Comparison of ENCODE assay signal across 8 cellular contexts in the genomic region with DNA sequence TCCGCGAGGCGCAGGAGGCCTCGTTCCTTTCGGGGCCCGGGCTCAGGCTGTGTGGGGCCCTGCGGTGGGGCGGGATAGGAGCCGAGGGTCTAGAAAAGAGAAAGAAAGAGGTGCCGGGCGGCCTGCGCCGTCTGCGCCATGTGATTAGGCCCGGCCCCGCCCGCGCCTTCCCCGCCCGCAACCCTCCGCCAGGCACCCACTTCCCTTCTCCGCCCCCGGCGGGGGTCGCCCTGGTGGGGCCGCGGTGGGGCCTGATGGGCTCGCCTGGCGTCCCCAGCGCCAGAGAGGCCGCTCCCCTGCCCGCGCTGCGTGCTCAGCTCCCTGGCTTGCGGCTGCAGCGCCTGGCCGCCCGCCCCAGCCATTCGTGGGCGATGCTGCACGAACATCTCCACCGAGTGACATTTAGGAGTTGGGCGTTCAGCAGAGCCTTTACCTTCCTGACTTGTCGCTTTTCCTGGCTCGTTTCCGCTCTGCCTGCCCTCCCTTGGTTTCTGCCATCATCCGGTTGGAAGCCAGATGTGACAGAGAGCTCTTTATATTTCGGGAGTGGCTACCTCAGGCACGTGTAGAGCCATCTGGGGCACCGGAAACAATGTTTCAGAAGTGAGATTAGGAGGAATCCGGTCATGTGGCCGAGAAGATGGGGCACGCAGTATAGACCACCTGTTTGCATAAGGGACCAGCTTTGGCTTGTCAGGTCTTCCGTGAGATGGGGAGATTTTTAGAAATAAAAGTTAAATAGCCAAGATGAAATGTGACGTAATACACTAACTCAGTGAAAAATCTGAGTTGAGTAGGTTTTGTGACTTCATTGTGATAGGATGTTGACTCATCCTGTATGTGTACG. TPM values are rescaled to one million over a fixed set of nuclear protein-coding genes. Genes with fewer than 3 reads are reported as not detected.
DNase-seq lines count a peak whose midpoint lies in the region; ATAC-seq and TF ChIP-seq lines count a peak whose summit lies in the region.

No MANE protein-coding gene starts in this region.

- DNase-seq in AG20443 (ENCODE audit: low spot score) (peak; percentile 29), NCI-H524 (lab: John Stamatoyannopoulos, UW) (peak; percentile 70 to 86), coronary artery (ENCODE audit: low spot score) (peak; percentile 81)
- DNase-seq in activated CD4-positive, alpha-beta T cell treated with anti-CD3 and anti-CD28 coated beads for 48 hours, result peak; percentile 78
- peak; percentile 54 to 61 for DNase-seq in stimulated activated CD4-positive, alpha-beta T cell treated with anti-CD3 and anti-CD28 coated beads, Interleukin-4, amount 100 ng/mL, for 48 hours (ENCODE audit: low read depth in 2 of 2)

- TF ChIP-seq CTCF in coronary artery (IDR thresholded peaks at IDR 0.05) (no peak), liver (IDR thresholded peaks at IDR 0.05; ENCODE audit: low read depth, low read length, missing input control) (no peak)

- H3K27ac ChIP-seq in coronary artery, result peak overlapping the region; percentile 98 to 99
- H3K27ac ChIP-seq in liver (ENCODE audit: low read depth in 1 of 2, low read length in 2 of 2), result peak overlapping the region; percentile 95 to 98

- WGBS in liver, result 5% methylated on average over 56 of the region's 56 CpGs

- no peaks in the 10 kb centered on the region for H3K36me3 ChIP-seq in liver (ENCODE audit: control insufficient read depth in 4 of 4, insufficient read depth in 3 of 4, low read depth in 1 of 4, low read length in 3 of 4)

- H3K4me1 ChIP-seq in liver (ENCODE audit: control insufficient read depth in 4 of 4, insufficient read depth in 4 of 4, low read length in 3 of 4), result peaks cover 0 to 15% (median 7%) of the 10 kb centered on the region in 4 donors

- H3K9me3 ChIP-seq in liver (ENCODE audit: control insufficient read depth in 4 of 4, low read length in 3 of 4), result no peaks in the 10 kb centered on the region

- H3K4me3 ChIP-seq in coronary artery, result peak overlapping the region; percentile 98
- H3K4me3 ChIP-seq in liver (ENCODE audit: low read depth in 1 of 3, low read length in 3 of 3), result peak overlapping the region; percentile 81 to 96 (median 84)

- no peak for TF ChIP-seq RAD21 in liver (IDR thresholded peaks at IDR 0.05)

- peak overlapping the region; percentile 56 to 83 for H3K9ac ChIP-seq in liver (ENCODE audit: low read depth in 1 of 2, low read length in 2 of 2)

- no peaks in the 10 kb centered on the region for H3K27me3 ChIP-seq in liver (ENCODE audit: control insufficient read depth in 4 of 4, insufficient read depth in 4 of 4, low read length in 3 of 4)

- ATAC-seq in GM19025 (IDR thresholded peaks at IDR 0.05; ENCODE audit: low read depth, unreplicated experiment) (peak; percentile 47), HG03342 (IDR thresholded peaks at IDR 0.05; ENCODE audit: unreplicated experiment) (peak; percentile 54)

TF ChIP-seq in liver, 16 proteins besides CTCF, POLR2A, EP300 and RAD21:
- TF ChIP-seq JUND (IDR thresholded peaks at IDR 0.05), result peak; percentile 28 to 29
- no peak for TF ChIP-seq REST (IDR thresholded peaks at IDR 0.05)

RNA-seq across cellular contexts. Expression of gene GLS, which starts 1.1 kb away (rescaled TPM):
- total RNA-seq in liver, result 10 to 100 TPM; 27.7 to 38.6 TPM
- 1 to 10 TPM; 4.3 to 5.3 TPM for polyA plus RNA-seq in liver

Comparison
In these comparisons a context has a peak if more than half of its experiments do, and no peak if none do; other contexts are left out.
1. Peak in every context shown above with its lines: DNase-seq, ATAC-seq, H3K4me3 ChIP-seq and H3K27ac ChIP-seq.
2. DNase-seq: peak in every context shown above with its lines; median percentile 81 in coronary artery; 78 in NCI-H524; 78 in activated CD4-positive, alpha-beta T cell treated with anti-CD3 and anti-CD28 coated beads for 48 hours; 58 in stimulated activated CD4-positive, alpha-beta T cell treated with anti-CD3 and anti-CD28 coated beads, Interleukin-4, amount 100 ng/mL, for 48 hours; 29 in AG20443.